ENCODE assay signal across 25 cellular contexts in genomic region chr17:43935204-43935925, GRCh38. TPM values are rescaled to one million over a fixed set of nuclear protein-coding genes. Genes with fewer than 3 reads are reported as not detected.
"Had no signal": no experiment of that assay in that cellular context is flagged by ENCODE, and none has a peak within 500 bp of the region (broad histone marks: within the 10 kb centered on the region; RNA-seq: fewer than 3 reads in every experiment).

No MANE protein-coding gene starts in this region.

- H3K9me3 Mint-ChIP-seq: naive thymus-derived CD4-positive, alpha-beta T cell; stimulated activated memory B cell treated with anti-CD40 and anti-IgM and Interleukin-4, amounts not matched to agents 10 μg/mL and 1 μg/mL and 100 μg/mL, for 72 hours; stimulated activated naive CD8-positive, alpha-beta T cell treated with anti-CD3 and anti-CD28 coated beads, Interleukin-15, Interleukin-2, amounts not matched to agents 100 ng/mL and 50 ng/mL, for 24 hours had no signal

- H3K27ac ChIP-seq: heart right ventricle, ovary, tibial nerve, upper lobe of right lung, vagina had no signal

- H3K36me3 ChIP-seq: heart right ventricle, ovary, tibial nerve, upper lobe of right lung, vagina had no signal

- H3K36me3 Mint-ChIP-seq: naive thymus-derived CD4-positive, alpha-beta T cell; stimulated activated memory B cell treated with anti-CD40 and anti-IgM and Interleukin-4, amounts not matched to agents 10 μg/mL and 1 μg/mL and 100 μg/mL, for 72 hours had no signal

- H3K4me3 ChIP-seq: heart right ventricle, ovary, tibial nerve, upper lobe of right lung, vagina had no signal

- H3K4me3 Mint-ChIP-seq: naive thymus-derived CD4-positive, alpha-beta T cell; stimulated activated memory B cell treated with anti-CD40 and anti-IgM and Interleukin-4, amounts not matched to agents 10 μg/mL and 1 μg/mL and 100 μg/mL, for 72 hours; stimulated activated naive CD8-positive, alpha-beta T cell treated with anti-CD3 and anti-CD28 coated beads, Interleukin-15, Interleukin-2, amounts not matched to agents 100 ng/mL and 50 ng/mL, for 24 hours had no signal

- H3K9me3 ChIP-seq: heart right ventricle, ovary, tibial nerve, upper lobe of right lung, vagina had no signal

- H3K27ac Mint-ChIP-seq: naive thymus-derived CD4-positive, alpha-beta T cell; progenitor cell of endocrine pancreas; stimulated activated memory B cell treated with anti-CD40 and anti-IgM and Interleukin-4, amounts not matched to agents 10 μg/mL and 1 μg/mL and 100 μg/mL, for 72 hours; stimulated activated naive CD8-positive, alpha-beta T cell treated with anti-CD3 and anti-CD28 coated beads, Interleukin-15, Interleukin-2, amounts not matched to agents 100 ng/mL and 50 ng/mL, for 24 hours had no signal

- H3K27me3 ChIP-seq: ovary, vagina had no signal

- DNase-seq: effector memory CD4-positive, alpha-beta T cell; heart right ventricle; islet precursor cell; naive thymus-derived CD4-positive, alpha-beta T cell; nucleus accumbens; ovary; stimulated activated CD4-positive, alpha-beta T cell treated with anti-CD3 and anti-CD28 coated beads, Interleukin-4, amount 100 ng/mL, for 1 hour; stimulated activated CD8-positive, alpha-beta memory T cell treated with anti-CD3 and anti-CD28 coated beads, Interleukin-4, amount 100 ng/mL, for 48 hours; upper lobe of right lung had no signal

- FAIRE-seq: endometrium, frontal cortex had no signal

- ATAC-seq: esophagus mucosa; heart right ventricle; naive thymus-derived CD4-positive, alpha-beta T cell; stimulated activated memory B cell treated with anti-CD40 and anti-IgM and Interleukin-4, amounts not matched to agents 10 μg/mL and 1 μg/mL and 100 μg/mL, for 72 hours; upper lobe of right lung had no signal

RNA-seq across cellular contexts. Expression of gene PPY, which starts 6.9 kb away (rescaled TPM):
- total RNA-seq: esophagus mucosa; fibroblast of lung; frontal cortex; heart right ventricle; liver; lung microvascular endothelial cell; mesenteric fat pad; mononuclear cell; naive thymus-derived CD4-positive, alpha-beta T cell; ovary; progenitor cell of endocrine pancreas; renal cortical epithelial cell; temporal lobe; tibial nerve; upper lobe of right lung; vagina had no signal
- polyA plus RNA-seq: fibroblast of lung; heart right ventricle; liver; naive thymus-derived CD4-positive, alpha-beta T cell; neural cell; ovary had no signal

RNA-seq across cellular contexts. Expression of gene PYY, which starts 18.4 kb away (rescaled TPM):
- total RNA-seq: esophagus mucosa; frontal cortex; heart right ventricle; liver; lung microvascular endothelial cell; mesenteric fat pad; mononuclear cell; naive thymus-derived CD4-positive, alpha-beta T cell; renal cortical epithelial cell; temporal lobe; upper lobe of right lung; vagina had no signal
- polyA plus RNA-seq: fibroblast of lung; naive thymus-derived CD4-positive, alpha-beta T cell; neural cell had no signal
